ENCODE assay signal across 19 cellular contexts in the genomic region with DNA sequence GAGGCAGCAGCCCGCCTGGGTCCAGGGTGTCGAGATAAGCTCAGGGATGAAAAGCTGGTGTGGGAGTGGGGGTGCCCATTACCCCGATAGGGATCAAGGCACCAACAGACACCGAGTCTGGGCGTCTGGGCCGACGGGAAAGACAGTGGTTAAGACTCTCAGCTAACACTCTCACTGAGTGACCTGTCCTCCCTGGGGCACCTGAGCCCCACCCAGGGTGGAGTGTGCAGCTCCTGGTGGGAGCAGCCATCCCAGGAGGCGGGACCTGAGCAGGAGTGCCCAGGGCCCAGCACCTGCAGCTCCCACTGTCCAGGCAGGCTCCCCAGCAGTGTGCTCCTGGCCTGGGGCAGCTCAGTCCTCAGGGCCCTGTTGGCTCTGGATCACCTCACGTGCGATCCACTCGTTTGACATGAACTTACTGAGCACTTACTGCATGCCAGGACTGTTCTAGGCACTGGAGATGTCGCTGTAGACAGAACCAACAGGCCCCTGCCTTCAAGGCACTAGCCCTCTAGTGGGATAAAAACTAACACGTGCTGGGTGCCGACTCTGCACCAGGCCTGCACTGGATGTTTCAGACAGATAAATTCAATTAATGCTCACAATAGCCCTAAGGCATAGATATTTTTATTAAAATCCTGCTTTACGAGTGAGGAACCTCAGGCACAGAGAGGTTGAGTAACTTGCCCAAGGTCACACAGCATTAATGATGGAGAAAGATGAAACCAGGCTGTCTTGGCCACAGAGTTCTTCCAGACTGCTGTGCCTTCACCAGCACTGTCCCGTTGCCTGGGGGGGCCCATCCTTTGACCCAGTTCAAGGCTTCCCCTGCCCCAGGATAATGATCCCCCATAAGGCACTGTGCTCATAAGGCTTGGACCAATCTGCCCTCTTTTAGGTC. TPM values are rescaled to one million over a fixed set of nuclear protein-coding genes. Genes with fewer than 3 reads are reported as not detected.
"Had no signal": no experiment of that assay in that cellular context is flagged by ENCODE, and none has a peak within 500 bp of the region (broad histone marks: within the 10 kb centered on the region; RNA-seq: fewer than 3 reads in every experiment).

No MANE protein-coding gene starts in this region.

- H3K27ac ChIP-seq: coronary artery, sigmoid colon had no signal

- H3K36me3 ChIP-seq: sigmoid colon had no signal

- H3K4me3 ChIP-seq: coronary artery, sigmoid colon had no signal

- H3K4me3 Mint-ChIP-seq: activated CD4-positive, alpha-beta T cell treated with anti-CD3 and anti-CD28 coated beads for 36 hours; activated CD8-positive, alpha-beta T cell treated with anti-CD3 and anti-CD28 coated beads, Interleukin-2, amount 10 ng/mL, durations not matched to agents 7 days and 5 days; activated naive CD8-positive, alpha-beta T cell treated with anti-CD3 and anti-CD28 coated beads, Interleukin-2, amount 50 U/mL, for 24 hours; activated T-helper 1 cell treated with anti-CD3 and anti-CD28 coated beads, Interleukin-12 subunit alpha, Interleukin-12 subunit beta, Interleukin-2, Interleukin-4 antibody, amounts not matched to agents 30 ng/mL and 10 ng/mL and 1 ng/mL, durations not matched to agents 14 hours and 24 hours and 36 hours; effector memory CD8-positive, alpha-beta T cell; memory B cell; nephron progenitor cell had no signal

- H3K4me1 Mint-ChIP-seq: activated CD4-positive, alpha-beta T cell treated with anti-CD3 and anti-CD28 coated beads for 36 hours had no signal

- H3K27ac Mint-ChIP-seq: activated CD4-positive, alpha-beta T cell treated with anti-CD3 and anti-CD28 coated beads for 36 hours; activated CD8-positive, alpha-beta T cell treated with anti-CD3 and anti-CD28 coated beads, Interleukin-2, amount 10 ng/mL, durations not matched to agents 7 days and 5 days; activated naive CD8-positive, alpha-beta T cell treated with anti-CD3 and anti-CD28 coated beads, Interleukin-2, amount 50 U/mL, for 24 hours; activated T-helper 1 cell treated with anti-CD3 and anti-CD28 coated beads, Interleukin-12 subunit alpha, Interleukin-12 subunit beta, Interleukin-2, Interleukin-4 antibody, amounts not matched to agents 30 ng/mL and 10 ng/mL and 1 ng/mL, durations not matched to agents 14 hours and 24 hours and 36 hours; memory B cell; nephron progenitor cell had no signal

- ATAC-seq: activated CD4-positive, alpha-beta T cell treated with anti-CD3 and anti-CD28 coated beads for 36 hours; activated CD8-positive, alpha-beta T cell treated with anti-CD3 and anti-CD28 coated beads, Interleukin-2, amount 10 ng/mL, durations not matched to agents 7 days and 5 days; activated naive CD8-positive, alpha-beta T cell treated with anti-CD3 and anti-CD28 coated beads, Interleukin-2, amount 50 U/mL, for 24 hours; effector memory CD8-positive, alpha-beta T cell; left lobe of liver; stimulated activated naive CD8-positive, alpha-beta T cell treated with anti-CD3 and anti-CD28 coated beads, Interleukin-15, Interleukin-2, amounts not matched to agents 100 U/mL and 50 U/mL, for 24 hours had no signal

- H3K9me3 Mint-ChIP-seq: activated naive CD8-positive, alpha-beta T cell treated with anti-CD3 and anti-CD28 coated beads, Interleukin-2, amount 50 U/mL, for 24 hours; effector memory CD8-positive, alpha-beta T cell had no signal

- DNase-seq: activated CD4-positive, alpha-beta T cell treated with anti-CD3 and anti-CD28 coated beads for 36 hours; activated CD8-positive, alpha-beta T cell treated with anti-CD3 and anti-CD28 coated beads, Interleukin-2, amount 10 ng/mL, durations not matched to agents 7 days and 5 days; activated naive CD4-positive, alpha-beta T cell treated with Interleukin-2 at 50 U/mL for 16 hours; activated naive CD8-positive, alpha-beta T cell treated with anti-CD3 and anti-CD28 coated beads, Interleukin-2, amount 50 U/mL, for 24 hours; central memory CD4-positive, alpha-beta T cell; effector memory CD8-positive, alpha-beta T cell; hypothalamus; nephron progenitor cell; stimulated activated CD4-positive, alpha-beta T cell treated with anti-CD3 and anti-CD28 coated beads, Interleukin-2, amount 100 ng/mL, for 48 hours; stimulated activated naive CD8-positive, alpha-beta T cell treated with anti-CD3 and anti-CD28 coated beads, Interleukin-15, Interleukin-2, amounts not matched to agents 100 U/mL and 50 U/mL, for 24 hours had no signal

RNA-seq across cellular contexts. Expression of gene EVPLL, which starts 1.9 kb away (rescaled TPM):
- total RNA-seq: activated CD8-positive, alpha-beta T cell treated with anti-CD3 and anti-CD28 coated beads, Interleukin-2, amount 10 ng/mL, durations not matched to agents 7 days and 5 days; activated T-helper 1 cell treated with anti-CD3 and anti-CD28 coated beads, Interleukin-12 subunit alpha, Interleukin-12 subunit beta, Interleukin-2, Interleukin-4 antibody, amounts not matched to agents 30 ng/mL and 10 ng/mL and 1 ng/mL, durations not matched to agents 14 hours and 24 hours and 36 hours; epithelial cell of proximal tubule; osteoblast; pulmonary artery endothelial cell; sigmoid colon; temporal lobe had no signal
